In the genomic region with DNA sequence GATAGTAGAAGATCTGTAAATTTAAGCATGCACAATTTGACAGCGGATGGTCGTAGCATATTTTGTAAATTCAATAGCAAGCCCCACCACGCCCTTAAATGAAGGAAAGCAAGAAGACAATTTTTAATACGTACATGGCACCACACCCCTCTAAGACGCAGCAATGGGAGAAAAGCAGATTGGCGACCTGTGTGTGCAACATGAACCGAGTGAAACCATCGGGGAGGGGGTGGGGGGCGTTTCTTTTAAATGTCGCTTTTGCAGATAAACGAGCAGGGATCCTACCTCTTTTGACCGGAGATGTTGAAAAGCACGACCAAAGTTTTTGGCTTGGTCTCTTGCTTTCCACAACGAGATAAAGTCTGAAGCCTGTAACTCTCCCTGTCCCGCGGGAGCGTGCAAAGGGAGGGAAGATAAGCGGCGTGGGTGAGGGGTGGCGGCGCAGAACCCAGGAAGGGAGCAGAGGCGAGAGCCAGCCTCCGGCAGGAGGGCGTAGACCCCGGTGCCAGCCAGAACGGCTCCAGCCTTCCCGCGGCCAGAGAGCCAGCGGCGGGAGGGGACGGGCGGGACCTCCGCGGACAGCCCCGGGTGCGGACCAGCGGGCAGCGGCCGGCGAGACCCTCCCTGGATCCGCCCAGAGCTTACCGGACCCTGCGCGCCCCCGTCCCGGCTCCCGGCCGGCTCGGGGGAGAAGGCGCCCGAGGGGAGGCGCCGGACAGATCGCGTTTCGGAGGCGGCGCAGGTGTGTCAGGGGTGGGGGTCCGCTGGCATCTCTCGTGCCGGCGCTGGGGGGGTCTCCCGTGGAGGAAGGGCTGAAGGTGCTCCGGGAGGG, we compare ENCODE assay signal across 8 cellular contexts. TPM values are rescaled to one million over a fixed set of nuclear protein-coding genes. Genes with fewer than 3 reads are reported as not detected.
DNase-seq lines count a peak whose midpoint lies in the region; ATAC-seq and TF ChIP-seq lines count a peak whose summit lies in the region.

A gene with protein sequence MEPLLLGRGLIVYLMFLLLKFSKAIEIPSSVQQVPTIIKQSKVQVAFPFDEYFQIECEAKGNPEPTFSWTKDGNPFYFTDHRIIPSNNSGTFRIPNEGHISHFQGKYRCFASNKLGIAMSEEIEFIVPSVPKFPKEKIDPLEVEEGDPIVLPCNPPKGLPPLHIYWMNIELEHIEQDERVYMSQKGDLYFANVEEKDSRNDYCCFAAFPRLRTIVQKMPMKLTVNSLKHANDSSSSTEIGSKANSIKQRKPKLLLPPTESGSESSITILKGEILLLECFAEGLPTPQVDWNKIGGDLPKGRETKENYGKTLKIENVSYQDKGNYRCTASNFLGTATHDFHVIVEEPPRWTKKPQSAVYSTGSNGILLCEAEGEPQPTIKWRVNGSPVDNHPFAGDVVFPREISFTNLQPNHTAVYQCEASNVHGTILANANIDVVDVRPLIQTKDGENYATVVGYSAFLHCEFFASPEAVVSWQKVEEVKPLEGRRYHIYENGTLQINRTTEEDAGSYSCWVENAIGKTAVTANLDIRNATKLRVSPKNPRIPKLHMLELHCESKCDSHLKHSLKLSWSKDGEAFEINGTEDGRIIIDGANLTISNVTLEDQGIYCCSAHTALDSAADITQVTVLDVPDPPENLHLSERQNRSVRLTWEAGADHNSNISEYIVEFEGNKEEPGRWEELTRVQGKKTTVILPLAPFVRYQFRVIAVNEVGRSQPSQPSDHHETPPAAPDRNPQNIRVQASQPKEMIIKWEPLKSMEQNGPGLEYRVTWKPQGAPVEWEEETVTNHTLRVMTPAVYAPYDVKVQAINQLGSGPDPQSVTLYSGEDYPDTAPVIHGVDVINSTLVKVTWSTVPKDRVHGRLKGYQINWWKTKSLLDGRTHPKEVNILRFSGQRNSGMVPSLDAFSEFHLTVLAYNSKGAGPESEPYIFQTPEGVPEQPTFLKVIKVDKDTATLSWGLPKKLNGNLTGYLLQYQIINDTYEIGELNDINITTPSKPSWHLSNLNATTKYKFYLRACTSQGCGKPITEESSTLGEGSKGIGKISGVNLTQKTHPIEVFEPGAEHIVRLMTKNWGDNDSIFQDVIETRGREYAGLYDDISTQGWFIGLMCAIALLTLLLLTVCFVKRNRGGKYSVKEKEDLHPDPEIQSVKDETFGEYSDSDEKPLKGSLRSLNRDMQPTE (N-terminal part only) (plus strand): TSS at position 442 of the 832 bp plus-strand sequence. CDS start 123,014 bp downstream, outside the sequence.

- POLR2A ChIA-PET in GM10248 (lab: Yijun Ruan, JAX), result no interaction called here

- peak; percentile 17 for DNase-seq in GM10248 (ENCODE audit: extremely low spot score)
- no peak for DNase-seq in MG63
- DNase-seq in epithelial cell of proximal tubule (ENCODE audit: low read depth), result no peak
- DNase-seq in nucleus accumbens (lab: John Stamatoyannopoulos, UW), result peak in 44 of 56 donors; percentile 10 to 76 (median 42)
- no peak for DNase-seq in glomerular visceral epithelial cell (ENCODE audit: extremely low spot score)
- no peak for DNase-seq in GDM1 (lab: John Stamatoyannopoulos, UW)
- no peak for DNase-seq in kidney glomerular epithelial cell (lab: John Stamatoyannopoulos, UW)

- no peaks in the 10 kb centered on the region for H3K36me3 ChIP-seq in MG63

- H3K9me3 ChIP-seq in MG63, result no peaks in the 10 kb centered on the region

- no peak for ATAC-seq in GM18867 (IDR thresholded peaks at IDR 0.05; ENCODE audit: unreplicated experiment)

- H3K4me3 ChIP-seq in MG63 (peak within 1 kb of the TSS; percentile 30), epithelial cell of proximal tubule (ENCODE audit: low read depth, low read length) (peak within 1 kb of the TSS; percentile 60)

- TF ChIP-seq CTCF in GM10248 (IDR thresholded peaks at IDR 0.05; ENCODE audit: control extremely low read depth, extremely low read depth, low read depth, missing control alignments) (no peak), epithelial cell of proximal tubule (conservative IDR thresholded peaks at IDR 0.05; ENCODE audit: low read depth, low read length) (no peak)

- CTCF ChIA-PET in GM10248 (lab: Yijun Ruan, JAX), result no interaction called here

- H3K27me3 ChIP-seq in MG63, result peaks cover 29% of the 10 kb centered on the region

RNA-seq across cellular contexts. Expression of the gene that starts here (rescaled TPM):
- total RNA-seq in MG63 (2014; rRNA removed; shearing (Covaris generic); ENCODE audit: low replicate concordance), result not detected in 2 replicates
- total RNA-seq in epithelial cell of proximal tubule, result 0.17 TPM in 1 of 2 replicates, not detected in the other

Comparison
In these comparisons a context has a peak if more than half of its experiments do, and no peak if none do; other contexts are left out.
1. DNase-seq: peak in GM10248 (single experiment) and nucleus accumbens (44 of 56); none in MG63 (single experiment), epithelial cell of proximal tubule (single experiment), glomerular visceral epithelial cell (single experiment), GDM1 (single experiment) and kidney glomerular epithelial cell (single experiment).